ENCODE assay signal across 21 cellular contexts in the genomic region with DNA sequence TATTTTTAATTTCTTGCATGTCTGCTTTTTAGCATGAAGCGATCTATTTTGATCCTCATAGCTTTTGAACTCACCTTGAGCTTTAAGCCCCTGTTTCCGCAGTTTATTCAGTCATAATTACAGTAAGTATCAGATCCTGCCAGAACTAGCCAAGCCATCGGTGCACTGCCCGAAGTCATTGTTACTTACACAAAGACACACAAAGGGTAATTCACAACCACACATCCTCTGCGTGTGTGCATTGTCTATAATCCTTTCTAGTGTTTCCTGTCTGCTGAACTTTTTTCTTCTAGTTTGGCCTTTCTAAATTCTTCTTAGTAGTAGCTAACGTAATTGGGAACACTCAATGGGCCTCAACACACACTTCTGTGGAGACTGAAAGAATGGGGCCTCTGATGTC.
"Had no signal": no experiment of that assay in that cellular context is flagged by ENCODE, and none has a peak within 500 bp of the region (broad histone marks: within the 10 kb centered on the region; RNA-seq: fewer than 3 reads in every experiment).

No MANE protein-coding gene starts in this region.

- H3K4me1 ChIP-seq: breast epithelium, pancreas, vagina had no signal

- H3K9me3 Mint-ChIP-seq: activated B cell treated with CpG ODN at 0.5 μM for 24 hours; activated CD4-positive, alpha-beta memory T cell treated with anti-CD3 and anti-CD28 coated beads for 36 hours; endodermal cell; nephron; T-helper 1 cell treated with Interleukin-12 subunit alpha and Interleukin-12 subunit beta and Interleukin-4 antibody, amounts not matched to agents 30 μg/mL and 1 μg/mL, for 36 hours had no signal

- H3K4me3 Mint-ChIP-seq: activated B cell treated with CpG ODN at 0.5 μM for 24 hours; activated CD4-positive, alpha-beta memory T cell treated with anti-CD3 and anti-CD28 coated beads for 36 hours; endodermal cell; nephron; T-helper 1 cell treated with Interleukin-12 subunit alpha and Interleukin-12 subunit beta and Interleukin-4 antibody, amounts not matched to agents 30 μg/mL and 1 μg/mL, for 36 hours had no signal

- H3K36me3 ChIP-seq: breast epithelium, pancreas, vagina had no signal

- H3K27ac Mint-ChIP-seq: activated B cell treated with CpG ODN at 0.5 μM for 24 hours; activated CD4-positive, alpha-beta memory T cell treated with anti-CD3 and anti-CD28 coated beads for 36 hours; endodermal cell; T-helper 1 cell treated with Interleukin-12 subunit alpha and Interleukin-12 subunit beta and Interleukin-4 antibody, amounts not matched to agents 30 μg/mL and 1 μg/mL, for 36 hours had no signal

- H3K27me3 ChIP-seq: breast epithelium, pancreas, vagina had no signal

- H3K27me3 Mint-ChIP-seq: activated B cell treated with CpG ODN at 0.5 μM for 24 hours; activated CD4-positive, alpha-beta memory T cell treated with anti-CD3 and anti-CD28 coated beads for 36 hours had no signal

- H3K4me3 ChIP-seq: breast epithelium, coronary artery, lung, pancreas, vagina had no signal

- ATAC-seq: activated naive CD4-positive, alpha-beta T cell treated with anti-CD3 and anti-CD28 coated beads, Interleukin-2, amount 50 U/mL, for 72 hours; left lobe of liver; pancreas; right cardiac atrium had no signal

- H3K27ac ChIP-seq: breast epithelium, coronary artery, pancreas, vagina had no signal

- DNase-seq: activated B cell treated with CpG ODN at 0.5 μM for 24 hours; activated CD4-positive, alpha-beta memory T cell treated with anti-CD3 and anti-CD28 coated beads for 36 hours; activated CD4-positive, alpha-beta T cell treated with anti-CD3 and anti-CD28 coated beads for 4 hours; activated effector memory CD4-positive, alpha-beta T cell treated with Interleukin-2 at 50 U/mL for 16 hours; activated T-cell treated with anti-CD3 and anti-CD28 coated beads, Interleukin-2, amount 50 U/mL, for 48 hours; endodermal cell; foreskin fibroblast; pancreas; right cardiac atrium; stimulated activated CD4-positive, alpha-beta T cell treated with anti-CD3 and anti-CD28 coated beads, Interleukin-12 subunit alpha, Interleukin-12 subunit beta, amount 100 ng/mL, for 4 hours; stimulated activated CD4-positive, alpha-beta T cell treated with anti-CD3 and anti-CD28 coated beads, Interleukin-4, amount 100 ng/mL, for 4 hours; T1000; trophoblast cell had no signal

- H3K4me1 Mint-ChIP-seq: endodermal cell had no signal

- FAIRE-seq: pancreas had no signal

- H3K9me3 ChIP-seq: breast epithelium, pancreas, vagina had no signal
